9 cellular contexts compared by ENCODE assay signal in the genomic region with DNA sequence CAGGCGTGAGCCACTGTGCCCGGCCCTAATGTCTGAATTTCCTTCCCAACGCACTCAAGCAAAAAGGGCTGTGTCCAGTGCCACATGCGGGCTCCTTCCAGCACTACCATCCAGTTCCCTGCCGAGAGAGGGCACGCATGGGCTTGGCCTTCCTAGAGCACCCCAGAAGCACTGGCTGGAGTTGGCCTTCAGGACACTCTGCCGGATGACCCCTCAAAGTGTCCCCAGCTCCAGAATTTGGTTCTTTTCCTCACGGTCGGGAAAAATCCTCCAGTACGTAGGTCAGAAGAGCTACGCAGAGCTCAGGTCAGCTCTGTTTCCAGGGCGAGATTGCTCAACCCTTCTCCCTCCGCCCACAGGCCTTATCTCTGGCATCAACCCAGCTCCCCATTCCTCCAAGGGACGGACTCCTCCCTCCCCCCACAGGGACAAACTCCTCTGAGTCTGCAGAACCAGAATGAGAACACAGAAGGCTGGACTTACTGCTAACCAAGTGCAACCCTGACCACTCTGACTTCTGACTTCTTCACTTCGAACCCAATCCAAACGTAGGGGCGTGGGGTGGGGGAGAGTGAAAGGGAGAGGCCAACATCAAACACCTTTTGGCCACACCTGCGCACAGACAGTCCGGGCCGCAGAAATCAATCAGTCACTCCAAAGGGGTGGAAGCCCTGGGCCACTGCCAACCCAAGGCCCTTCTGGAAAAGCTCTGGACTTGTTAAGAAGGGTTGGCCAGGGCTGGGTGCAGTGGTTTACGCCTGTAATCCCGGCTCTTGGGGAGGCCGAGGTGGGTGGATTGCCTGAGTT. TPM values are rescaled to one million over a fixed set of nuclear protein-coding genes. Genes with fewer than 3 reads are reported as not detected.
A peak's percentile ranks its signal among the peaks of the same experiment; 100 is the strongest.
DNase-seq lines count a peak whose midpoint lies in the region; ATAC-seq and TF ChIP-seq lines count a peak whose summit lies in the region.
"Had no signal": no experiment of that assay in that cellular context is flagged by ENCODE, and none has a peak within 500 bp of the region (broad histone marks: within the 10 kb centered on the region; RNA-seq: fewer than 3 reads in every experiment).

No MANE protein-coding gene starts in this region.

- no peak overlapping the region for H3T11ph ChIP-seq in H9 (ENCODE audit: low read length)

- no peak overlapping the region for H2BK12ac ChIP-seq in H9 (ENCODE audit: insufficient read length, low read depth, low read length)

- peaks cover 12% of the 10 kb centered on the region for H3K23me2 ChIP-seq in H9 (ENCODE audit: insufficient read length, low read depth, low read length, poor library complexity, severe bottlenecking)

- H2AK5ac ChIP-seq in H9 (ENCODE audit: insufficient read length, low read length): no peak overlapping the region

- H3K9me3 Mint-ChIP-seq in neural progenitor cell (no peaks in the 10 kb centered on the region), H9 (no peaks in the 10 kb centered on the region)
- H3K9me3 Mint-ChIP-seq: stimulated activated naive B cell treated with anti-CD40 and anti-IgM and Interleukin-4, amounts not matched to agents 10 μg/mL and 1 μg/mL and 100 μg/mL, for 72 hours had no signal

- no peak overlapping the region for H3K18ac ChIP-seq in H9 (ENCODE audit: insufficient read length, low read depth, low read length)

- H3K4me3 ChIP-seq in Peyer's patch (peak overlapping the region in 3 of 4 donors; percentile 3 to 93 (median 24)), epithelial cell of proximal tubule (ENCODE audit: low read depth, low read length) (peak overlapping the region; percentile 100), neural progenitor cell (no peak overlapping the region)

- TF ChIP-seq CTCF in Peyer's patch (IDR thresholded peaks at IDR 0.05) (no peak), epithelial cell of proximal tubule (conservative IDR thresholded peaks at IDR 0.05; ENCODE audit: low read depth, low read length) (no peak), neural progenitor cell (IDR thresholded peaks at IDR 0.05) (no peak), H9 (conservative IDR thresholded peaks at IDR 0.05) (no peak)

- H3K4me2 ChIP-seq in neural progenitor cell: no peak overlapping the region
- H3K4me2 ChIP-seq in H9 (ENCODE audit: insufficient read depth, insufficient read length, low read length): no peak overlapping the region

- H3K4me1 ChIP-seq in Peyer's patch: peaks cover 9 to 59% (median 13%) of the 10 kb centered on the region in 4 donors
- peaks cover 42% of the 10 kb centered on the region for H3K4me1 ChIP-seq in neural progenitor cell
- H3K4me1 ChIP-seq in H9 (ENCODE audit: insufficient read depth, low read length): peaks cover 6% of the 10 kb centered on the region; the same call in 1 of the 2 replicates

- H3K27ac Mint-ChIP-seq in neural progenitor cell (no peak overlapping the region), H9 (peak overlapping the region in 1 of 3 experiments; percentile 28; a peak in 1 of 7 replicates)
- H3K27ac Mint-ChIP-seq: stimulated activated naive B cell treated with anti-CD40 and anti-IgM and Interleukin-4, amounts not matched to agents 10 μg/mL and 1 μg/mL and 100 μg/mL, for 72 hours had no signal

- TF ChIP-seq POLR2A in Peyer's patch (IDR thresholded peaks at IDR 0.05): peak; percentile 42 to 76

- no peak overlapping the region for H3K14ac ChIP-seq in H9 (ENCODE audit: insufficient read depth, low read length)

- peaks cover 33% of the 10 kb centered on the region for H3F3A ChIP-seq in neural progenitor cell (ENCODE audit: low read depth)

- no peaks in the 10 kb centered on the region for H3K79me1 ChIP-seq in H9 (ENCODE audit: insufficient read depth, low read depth, low read length, poor library complexity, severe bottlenecking)

- no peak overlapping the region for H3K23ac ChIP-seq in H9 (ENCODE audit: insufficient read length, low read depth, low read length)

- no peak overlapping the region for H4K5ac ChIP-seq in H9 (ENCODE audit: insufficient read length, low read depth, low read length)

- H3K36me3 ChIP-seq in Peyer's patch: no peaks in the 10 kb centered on the region
- H3K36me3 ChIP-seq in neural progenitor cell: no peaks in the 10 kb centered on the region

- no peak overlapping the region for H4K91ac ChIP-seq in H9 (ENCODE audit: insufficient read length, low read depth, low read length)

- no peak overlapping the region for H2BK20ac ChIP-seq in H9 (ENCODE audit: low read depth, low read length, poor library complexity, severe bottlenecking)

- H3K79me2 ChIP-seq in neural progenitor cell (ENCODE audit: low read depth): peaks cover 66% of the 10 kb centered on the region
- no peaks in the 10 kb centered on the region for H3K79me2 ChIP-seq in H9 (ENCODE audit: insufficient read depth, low read length)

- no peak overlapping the region for H4K8ac ChIP-seq in H9 (replicated peaks; ENCODE audit: insufficient read length, low read depth, low read length)

- no peak overlapping the region for H2BK120ac ChIP-seq in H9 (ENCODE audit: low read depth, low read length, poor library complexity, severe bottlenecking)

- H3K9ac ChIP-seq in neural progenitor cell (no peak overlapping the region), H9 (ENCODE audit: extremely low read depth, insufficient read length, low read length) (no peak overlapping the region)

- H3K4me1 Mint-ChIP-seq in neural progenitor cell (peaks cover 38% of the 10 kb centered on the region), H9 (peaks cover 44 to 49% of the 10 kb centered on the region in 2 experiments)

- no peak overlapping the region for H3K56ac ChIP-seq in H9 (ENCODE audit: insufficient read length, low read depth, low read length)

- no peak overlapping the region for H3K4ac ChIP-seq in H9 (ENCODE audit: low read depth, low read length)

- DNase-seq in AML-193 (lab: John Stamatoyannopoulos, UW) (peak; percentile 49 to 63), Peyer's patch (peak; percentile 37 to 93 (median 91)), epithelial cell of proximal tubule (ENCODE audit: low read depth) (peak; percentile 83), neural progenitor cell (ENCODE audit: low spot score) (no peak), H9 (no peak), NCI-H526 (lab: John Stamatoyannopoulos, UW) (no peak), NCI-H1417 (lab: John Stamatoyannopoulos, UW) (no peak)
- DNase-seq: stimulated activated naive B cell treated with anti-CD40 and anti-IgM and Interleukin-4, amounts not matched to agents 10 μg/mL and 1 μg/mL and 100 μg/mL, for 72 hours had no signal

- peak overlapping the region; percentile 81 to 99 (median 98) for H3K27ac ChIP-seq in Peyer's patch
- H3K27ac ChIP-seq in neural progenitor cell: no peak overlapping the region
- no peak overlapping the region for H3K27ac ChIP-seq in H9 (ENCODE audit: insufficient read length, low read depth, low read length)

- WGBS in H9 (ENCODE audit: extremely low coverage, insufficient read length, low lambda C conversion rate): no CpG with 5 or more reads among the region's 23 CpGs

- H3K27me3 ChIP-seq in Peyer's patch (no peaks in the 10 kb centered on the region), neural progenitor cell (peaks cover 10% of the 10 kb centered on the region), H9 (ENCODE audit: insufficient read depth, low read length) (no peaks in the 10 kb centered on the region)

- H3K4me3 Mint-ChIP-seq in neural progenitor cell (peak overlapping the region; percentile 48), H9 (0 out of 5 replicates have a peak overlapping the region, but pooled peaks of 1 of the 2 experiments have one; percentile 12)
- H3K4me3 Mint-ChIP-seq: stimulated activated naive B cell treated with anti-CD40 and anti-IgM and Interleukin-4, amounts not matched to agents 10 μg/mL and 1 μg/mL and 100 μg/mL, for 72 hours had no signal

- ATAC-seq in GM21723 (IDR thresholded peaks at IDR 0.05; ENCODE audit: unreplicated experiment): no peak
- ATAC-seq: stimulated activated naive B cell treated with anti-CD40 and anti-IgM and Interleukin-4, amounts not matched to agents 10 μg/mL and 1 μg/mL and 100 μg/mL, for 72 hours had no signal

- no peak overlapping the region for H2AFZ ChIP-seq in neural progenitor cell (replicated peaks)
- H2AFZ ChIP-seq in H9 (ENCODE audit: low read length): no peak overlapping the region

- H3K9me3 ChIP-seq in Peyer's patch: no peaks in the 10 kb centered on the region
- H3K9me3 ChIP-seq in neural progenitor cell (ENCODE audit: low read depth): no peaks in the 10 kb centered on the region
- H3K9me3 ChIP-seq in H9 (ENCODE audit: control insufficient read depth, low read depth, low read length): no peaks in the 10 kb centered on the region

- peaks cover 10% of the 10 kb centered on the region for H3K36me3 Mint-ChIP-seq in neural progenitor cell
- H3K36me3 Mint-ChIP-seq in H9 (ENCODE audit: insufficient read depth in 1 of 3, low read depth in 3 of 3): peaks cover 0 to 4% (median 0%) of the 10 kb centered on the region in 3 experiments; a peak in 3 of 7 replicates
- H3K36me3 Mint-ChIP-seq: stimulated activated naive B cell treated with anti-CD40 and anti-IgM and Interleukin-4, amounts not matched to agents 10 μg/mL and 1 μg/mL and 100 μg/mL, for 72 hours had no signal

- H2BK15ac ChIP-seq in H9 (ENCODE audit: low read depth, low read length): no peak overlapping the region

- H3K27me3 Mint-ChIP-seq in neural progenitor cell (ENCODE audit: insufficient read depth, low read depth) (peaks cover 3% of the 10 kb centered on the region), H9 (ENCODE audit: low read depth) (peaks cover 5% of the 10 kb centered on the region; the same call in 1 of the 2 replicates)

- H4K20me1 ChIP-seq in neural progenitor cell (ENCODE audit: low read depth): peaks cover 48% of the 10 kb centered on the region
- no peaks in the 10 kb centered on the region for H4K20me1 ChIP-seq in H9 (ENCODE audit: control insufficient read depth, insufficient read depth, insufficient read length)

- no peak overlapping the region for H2BK5ac ChIP-seq in H9 (ENCODE audit: insufficient read length, low read length)

RNA-seq across cellular contexts. Expression of a gene that starts 3.6 kb away (rescaled TPM):
- total RNA-seq in Peyer's patch (100 to 1,000 TPM in 2 of 4 donors, 10 to 100 TPM in 2; 33.8 to 127 (median 97.8) TPM), epithelial cell of proximal tubule (46.8 and 115 TPM in 2 replicates), neural progenitor cell (ENCODE audit: low replicate concordance) (10.8 and 28.9 TPM in 2 replicates), H9 (2021) (27.1 and 28.2 TPM in 2 replicates)

RNA-seq across cellular contexts. Expression of a gene that starts 46.5 kb away (rescaled TPM):
- total RNA-seq in Peyer's patch: not detected
- total RNA-seq in epithelial cell of proximal tubule: not detected in 2 replicates
- not detected in 2 replicates for total RNA-seq in neural progenitor cell (ENCODE audit: low replicate concordance)
- total RNA-seq in H9 (2021): not detected in 2 replicates

Comparison
In these comparisons a context has a peak if more than half of its experiments do, and no peak if none do; other contexts are left out.
1. DNase-seq: peak in AML-193 (2 of 2), Peyer's patch (3 of 3) and epithelial cell of proximal tubule (single experiment); none in neural progenitor cell (single experiment), H9 (single experiment), NCI-H526 (0 of 2) and NCI-H1417 (0 of 3).
2. H3K27ac ChIP-seq: peak in Peyer's patch (4 of 4); none in neural progenitor cell (single experiment) and H9 (single experiment).